11 cellular contexts compared by ENCODE assay signal in genomic region chr6:142903806-142904205, GRCh38. TPM values are rescaled to one million over a fixed set of nuclear protein-coding genes. Genes with fewer than 3 reads are reported as not detected.
DNase-seq lines count a peak whose midpoint lies in the region; ATAC-seq and TF ChIP-seq lines count a peak whose summit lies in the region.
"Had no signal": no experiment of that assay in that cellular context is flagged by ENCODE, and none has a peak within 500 bp of the region (broad histone marks: within the 10 kb centered on the region; RNA-seq: fewer than 3 reads in every experiment).

No MANE protein-coding gene starts in this region.

- H4K20me1 ChIP-seq in KMS-11 (ENCODE audit: insufficient read depth): no peaks in the 10 kb centered on the region

- H3K4me3 Mint-ChIP-seq in CD8-positive, alpha-beta T cell: peak overlapping the region; percentile 70
- H3K4me3 Mint-ChIP-seq in activated naive CD8-positive, alpha-beta T cell treated with anti-CD3 and anti-CD28 coated beads, Interleukin-2, amount 50 U/mL, for 24 hours: peak overlapping the region; percentile 55

- no peaks in the 10 kb centered on the region for H3K27me3 Mint-ChIP-seq in CD8-positive, alpha-beta T cell (ENCODE audit: low read depth)
- no peaks in the 10 kb centered on the region for H3K27me3 Mint-ChIP-seq in activated naive CD8-positive, alpha-beta T cell treated with anti-CD3 and anti-CD28 coated beads, Interleukin-2, amount 50 U/mL, for 24 hours

- peaks cover 96% of the 10 kb centered on the region for H3K4me1 ChIP-seq in CD8-positive, alpha-beta T cell (ENCODE audit: insufficient read depth, low read length)
- H3K4me1 ChIP-seq in KMS-11 (ENCODE audit: low read depth, poor library complexity, severe bottlenecking) (peaks cover 56% of the 10 kb centered on the region), mucosa of descending colon (ENCODE audit: low read depth) (no peaks in the 10 kb centered on the region), upper lobe of left lung (peaks cover 10 to 13% (median 11%) of the 10 kb centered on the region in 4 donors)
- H3K4me1 ChIP-seq: Caco-2 had no signal

- TF ChIP-seq POLR2A in upper lobe of left lung (IDR thresholded peaks at IDR 0.05): no peak

- intact Hi-C loops in CD8-positive, alpha-beta T cell (cut with DNase I, micrococcal nuclease): loop anchor here in 1 of 2 experiments (5.0 to 10.0 kb wide), 2 partner anchors 47 to 121 kb away; no protein-coding TSS in a partner anchor
- intact Hi-C loops in mucosa of descending colon (cut with DNase I, micrococcal nuclease): no loop called here

- H3K4me3 ChIP-seq in CD8-positive, alpha-beta T cell (ENCODE audit: low read depth, low read length): peak overlapping the region; percentile 20
- H3K4me3 ChIP-seq in KMS-11 (IDR thresholded peaks at IDR 0.05; ENCODE audit: insufficient read depth, low read depth, low read length) (no peak overlapping the region), mucosa of descending colon (no peak overlapping the region), upper lobe of left lung (no peak overlapping the region)

- H3K36me3 ChIP-seq in CD8-positive, alpha-beta T cell (ENCODE audit: insufficient read depth, low read length): no peaks in the 10 kb centered on the region
- H3K36me3 ChIP-seq in KMS-11 (ENCODE audit: insufficient read depth) (no peaks in the 10 kb centered on the region), mucosa of descending colon (ENCODE audit: low read depth) (no peaks in the 10 kb centered on the region), upper lobe of left lung (no peaks in the 10 kb centered on the region)

- H3K4me2 ChIP-seq in KMS-11: peak overlapping the region; percentile 79

- no peaks in the 10 kb centered on the region for H3K9me3 Mint-ChIP-seq in CD8-positive, alpha-beta T cell
- no peaks in the 10 kb centered on the region for H3K9me3 Mint-ChIP-seq in activated naive CD8-positive, alpha-beta T cell treated with anti-CD3 and anti-CD28 coated beads, Interleukin-2, amount 50 U/mL, for 24 hours

- TF ChIP-seq EP300 in upper lobe of left lung (IDR thresholded peaks at IDR 0.05): no peak

- peak overlapping the region; percentile 98 for H3K27ac Mint-ChIP-seq in CD8-positive, alpha-beta T cell
- peak overlapping the region; percentile 88 for H3K27ac Mint-ChIP-seq in activated naive CD8-positive, alpha-beta T cell treated with anti-CD3 and anti-CD28 coated beads, Interleukin-2, amount 50 U/mL, for 24 hours

- WGBS in upper lobe of left lung, 2 donors: 73 to 75% methylated on average over 1 of the region's 1 CpG

- H3K4me1 Mint-ChIP-seq in CD8-positive, alpha-beta T cell (ENCODE audit: low read depth): peaks cover 73% of the 10 kb centered on the region
- peaks cover 85% of the 10 kb centered on the region for H3K4me1 Mint-ChIP-seq in activated naive CD8-positive, alpha-beta T cell treated with anti-CD3 and anti-CD28 coated beads, Interleukin-2, amount 50 U/mL, for 24 hours

- no peak for TF ChIP-seq CTCF in CD8-positive, alpha-beta T cell (IDR thresholded peaks at IDR 0.05)
- no peak for TF ChIP-seq CTCF in KMS-11 (conservative IDR thresholded peaks at IDR 0.05; ENCODE audit: low read depth, low read length)
- TF ChIP-seq CTCF in mucosa of descending colon (IDR thresholded peaks at IDR 0.05): no peak
- no peak for TF ChIP-seq CTCF in upper lobe of left lung (IDR thresholded peaks at IDR 0.05)

- no peaks in the 10 kb centered on the region for H3K27me3 ChIP-seq in CD8-positive, alpha-beta T cell (ENCODE audit: insufficient read depth, low read length)
- no peaks in the 10 kb centered on the region for H3K27me3 ChIP-seq in KMS-11 (ENCODE audit: insufficient read depth, low read depth)
- no peaks in the 10 kb centered on the region for H3K27me3 ChIP-seq in upper lobe of left lung

- no peak overlapping the region for H2AFZ ChIP-seq in KMS-11 (ENCODE audit: low read depth)

- peaks cover 12% of the 10 kb centered on the region for H3K36me3 Mint-ChIP-seq in CD8-positive, alpha-beta T cell
- peaks cover 16% of the 10 kb centered on the region for H3K36me3 Mint-ChIP-seq in activated naive CD8-positive, alpha-beta T cell treated with anti-CD3 and anti-CD28 coated beads, Interleukin-2, amount 50 U/mL, for 24 hours (ENCODE audit: low read depth)

- H3K9ac ChIP-seq in KMS-11: no peak overlapping the region

- H3K9me3 ChIP-seq in CD8-positive, alpha-beta T cell (ENCODE audit: low read length): no peaks in the 10 kb centered on the region
- H3K9me3 ChIP-seq in mucosa of descending colon (no peaks in the 10 kb centered on the region), upper lobe of left lung (no peaks in the 10 kb centered on the region)
- H3K9me3 ChIP-seq: Caco-2 had no signal

- peaks cover 16% of the 10 kb centered on the region; the same call in 1 of the 2 replicates for H3K79me2 ChIP-seq in KMS-11 (ENCODE audit: insufficient read depth, low read depth)

- DNase-seq in CD8-positive, alpha-beta T cell: peak in 2 of 7 experiments; percentile 20 to 42
- DNase-seq in activated naive CD8-positive, alpha-beta T cell treated with anti-CD3 and anti-CD28 coated beads, Interleukin-2, amount 50 U/mL, for 24 hours: no peak
- no peak for DNase-seq in mucosa of descending colon
- DNase-seq in caudate nucleus (lab: John Stamatoyannopoulos, UW): no peak
- DNase-seq in NCI-H82 treated with DMSO at 0.1 percent for 48 hours (lab: John Stamatoyannopoulos, UW; ENCODE audit: unreplicated experiment): no peak
- DNase-seq in upper lobe of left lung: no peak
- DNase-seq: Caco-2, NCI-H1694 treated with DMSO at 0.1 percent for 48 hours had no signal

- CTCF ChIA-PET in CD8-positive, alpha-beta T cell (lab: Charles Lee): interaction anchor here (1.5 kb wide), 1 partner anchor 123 kb away, joined by 4 read pairs; no protein-coding TSS in a partner anchor

- POLR2A ChIA-PET in CD8-positive, alpha-beta T cell (lab: Charles Lee): interaction anchor here (0.6 to 2.4 kb wide), 6 partner anchors 10 to 49 kb away, joined by 4 to 7 read pairs (median 4); no protein-coding TSS in a partner anchor

- peak overlapping the region; percentile 87 for H3K27ac ChIP-seq in CD8-positive, alpha-beta T cell (ENCODE audit: low read depth, low read length)
- H3K27ac ChIP-seq in KMS-11 (peak overlapping the region; percentile 73; the same call in 1 of the 2 replicates), caudate nucleus (ENCODE audit: low read depth, low read length) (no peak overlapping the region), upper lobe of left lung (no peak overlapping the region)
- H3K27ac ChIP-seq: VCaP had no signal

- peak; percentile 34 for ATAC-seq in CD8-positive, alpha-beta T cell
- peak; percentile 44 for ATAC-seq in activated naive CD8-positive, alpha-beta T cell treated with anti-CD3 and anti-CD28 coated beads, Interleukin-2, amount 50 U/mL, for 24 hours
- peak; percentile 50 for ATAC-seq in mucosa of descending colon
- ATAC-seq in GM18498 (IDR thresholded peaks at IDR 0.05; ENCODE audit: unreplicated experiment): no peak
- ATAC-seq in upper lobe of left lung (ENCODE audit: low FRiP score in 2 of 2): no peak

RNA-seq across cellular contexts. Expression of gene HIVEP2, which starts 41.2 kb away (rescaled TPM):
- total RNA-seq in CD8-positive, alpha-beta T cell: 10 to 100 TPM; 30.8 to 31.0 TPM
- total RNA-seq in mucosa of descending colon: 10 to 100 TPM in 2 of 3 donors, 1 to 10 TPM in 1; 7.8 to 17.7 (median 11.3) TPM
- total RNA-seq in upper lobe of left lung: 10 to 100 TPM; 10.4 to 32.5 (median 19.6) TPM

Comparison
In these comparisons a context has a peak if more than half of its experiments do, and no peak if none do; other contexts are left out.
1. ATAC-seq: peak in CD8-positive, alpha-beta T cell (single experiment), activated naive CD8-positive, alpha-beta T cell treated with anti-CD3 and anti-CD28 coated beads, Interleukin-2, amount 50 U/mL, for 24 hours (single experiment) and mucosa of descending colon (single experiment); none in GM18498 (single experiment) and upper lobe of left lung (0 of 2).
2. H3K27ac ChIP-seq: peak in CD8-positive, alpha-beta T cell (single experiment) and KMS-11 (single experiment); none in caudate nucleus (single experiment) and upper lobe of left lung (0 of 4).